ENCODE assay signal across 9 cellular contexts in genomic region chr9:89422151-89422918, GRCh38.
DNase-seq lines count a peak whose midpoint lies in the region; ATAC-seq and TF ChIP-seq lines count a peak whose summit lies in the region.
"Had no signal": no experiment of that assay in that cellular context is flagged by ENCODE, and none has a peak within 500 bp of the region (broad histone marks: within the 10 kb centered on the region; RNA-seq: fewer than 3 reads in every experiment).

No MANE protein-coding gene starts in this region.

- H3K4me3 Mint-ChIP-seq in stimulated activated naive CD8-positive, alpha-beta T cell treated with anti-CD3 and anti-CD28 coated beads, Interleukin-15, amount 100 ng/mL, for 72 hours: peak overlapping the region; percentile 80 to 90

- H3K4me1 Mint-ChIP-seq in stimulated activated naive CD8-positive, alpha-beta T cell treated with anti-CD3 and anti-CD28 coated beads, Interleukin-15, amount 100 ng/mL, for 72 hours: peaks cover 100% of the 10 kb centered on the region

- peak overlapping the region; percentile 98 to 99 for H3K27ac Mint-ChIP-seq in stimulated activated naive CD8-positive, alpha-beta T cell treated with anti-CD3 and anti-CD28 coated beads, Interleukin-15, amount 100 ng/mL, for 72 hours

- no peaks in the 10 kb centered on the region for H3K27me3 Mint-ChIP-seq in stimulated activated naive CD8-positive, alpha-beta T cell treated with anti-CD3 and anti-CD28 coated beads, Interleukin-15, amount 100 ng/mL, for 72 hours

- peaks cover 15 to 19% of the 10 kb centered on the region in 2 donors for H3K9me3 Mint-ChIP-seq in stimulated activated naive CD8-positive, alpha-beta T cell treated with anti-CD3 and anti-CD28 coated beads, Interleukin-15, amount 100 ng/mL, for 72 hours

- peak; percentile 63 for ATAC-seq in stimulated activated naive CD8-positive, alpha-beta T cell treated with anti-CD3 and anti-CD28 coated beads, Interleukin-15, amount 100 ng/mL, for 72 hours
- no peak for ATAC-seq in esophagus mucosa
- ATAC-seq in GM18505 (IDR thresholded peaks at IDR 0.05; ENCODE audit: unreplicated experiment): no peak
- ATAC-seq: mucosa of descending colon had no signal

- peak; percentile 80 for DNase-seq in NK-92 treated with Interleukin-12 subunit alpha and Interleukin-12 subunit beta, amount 100 ng/mL, for 24 hours (lab: John Stamatoyannopoulos, UW)
- DNase-seq in NK-92 (lab: John Stamatoyannopoulos, UW; ENCODE audit: unreplicated experiment) (no peak), fibroblast of gingiva (ENCODE audit: low read depth) (peak; percentile 40), hepatic stellate cell (ENCODE audit: low spot score) (no peak)
- peak; percentile 67 to 76 for DNase-seq in activated CD4-positive, alpha-beta T cell treated with anti-CD3 and anti-CD28 coated beads, Interleukin-2, amount 50 U/mL, for 48 hours
- peak; percentile 74 to 83 for DNase-seq in stimulated activated naive CD8-positive, alpha-beta T cell treated with anti-CD3 and anti-CD28 coated beads, Interleukin-15, amount 100 ng/mL, for 72 hours

- TF ChIP-seq POLR2A in GM18505 (IDR thresholded peaks at IDR 0.05; ENCODE audit: borderline replicate concordance, extremely low read depth, insufficient read depth, insufficient read length): no peak

Comparison
In these comparisons a context has a peak if more than half of its experiments do, and no peak if none do; other contexts are left out.
1. DNase-seq: peak in NK-92 treated with Interleukin-12 subunit alpha and Interleukin-12 subunit beta, amount 100 ng/mL, for 24 hours (single experiment), activated CD4-positive, alpha-beta T cell treated with anti-CD3 and anti-CD28 coated beads, Interleukin-2, amount 50 U/mL, for 48 hours (2 of 2), fibroblast of gingiva (single experiment) and stimulated activated naive CD8-positive, alpha-beta T cell treated with anti-CD3 and anti-CD28 coated beads, Interleukin-15, amount 100 ng/mL, for 72 hours (2 of 2); none in NK-92 (single experiment) and hepatic stellate cell (single experiment).